ENCODE assay signal across 1 cellular context in genomic region chr1:36155560-36156328, GRCh38.
A peak's percentile ranks its signal among the peaks of the same experiment; 100 is the strongest.
TF ChIP-seq lines count a peak whose summit lies in the region.

Gene MAP7D1, plus strand, starts transcription at chr1:36156160. Its CDS starts 258 bp downstream, at chr1:36156418.

TF ChIP-seq in K562, 482 proteins besides CTCF, POLR2A, EP300 and RAD21 (continued from another document and continues in another):
- no peak for TF ChIP-seq PREB (CRISPR knock-in tag; IDR thresholded peaks at IDR 0.05)
- no peak for TF ChIP-seq ELK3 (CRISPR knock-in tag; IDR thresholded peaks at IDR 0.05)
- TF ChIP-seq MCM3 (IDR thresholded peaks at IDR 0.05): no peak
- no peak for TF ChIP-seq PRPF4 (IDR thresholded peaks at IDR 0.05; ENCODE audit: insufficient read depth, low read depth, low read length, poor library complexity, severe bottlenecking)
- TF ChIP-seq STAT5A (IDR thresholded peaks at IDR 0.05; ENCODE audit: borderline replicate concordance, low read length): no peak
- TF ChIP-seq SIRT6 (IDR thresholded peaks at IDR 0.05; ENCODE audit: low read depth, low read length): no peak
- TF ChIP-seq ZNF408 (CRISPR knock-in tag; IDR thresholded peaks at IDR 0.05; ENCODE audit: low read depth): no peak
- TF ChIP-seq NFIC (IDR thresholded peaks at IDR 0.05): no peak
- no peak for TF ChIP-seq ZNF184 (CRISPR knock-in tag; IDR thresholded peaks at IDR 0.05)
- TF ChIP-seq SOX6 (IDR thresholded peaks at IDR 0.05): no peak
- TF ChIP-seq FOXJ2 (tag; IDR thresholded peaks at IDR 0.05): no peak
- no peak for TF ChIP-seq SREBF2 (CRISPR knock-in tag; IDR thresholded peaks at IDR 0.05)
- TF ChIP-seq CC2D1A (IDR thresholded peaks at IDR 0.05): no peak
- no peak for TF ChIP-seq ZFP91 (CRISPR knock-in tag; IDR thresholded peaks at IDR 0.05)
- no peak for TF ChIP-seq SP2 (IDR thresholded peaks at IDR 0.05; ENCODE audit: extremely low read depth, low read depth, low read length, poor library complexity, severe bottlenecking)
- TF ChIP-seq PHF21A (IDR thresholded peaks at IDR 0.05; ENCODE audit: borderline replicate concordance, low read depth): 0 out of 2 replicates have a peak, but pooled peaks have one; percentile 57
- TF ChIP-seq ZNF175 (CRISPR knock-in tag; IDR thresholded peaks at IDR 0.05; ENCODE audit: low read depth): no peak
- peak; percentile 32 for TF ChIP-seq CHD1 (IDR thresholded peaks at IDR 0.05; ENCODE audit: low read length)
- TF ChIP-seq USF2 (CRISPR knock-in tag; IDR thresholded peaks at IDR 0.05): no peak
- no peak for TF ChIP-seq NEUROD1 (IDR thresholded peaks at IDR 0.05; ENCODE audit: borderline replicate concordance, low read depth, low read length, partially characterized antibody)
- no peak for TF ChIP-seq MTF1 (CRISPR knock-in tag; IDR thresholded peaks at IDR 0.05; ENCODE audit: borderline replicate concordance)
- TF ChIP-seq POLR2B (IDR thresholded peaks at IDR 0.05; ENCODE audit: low read depth, partially characterized antibody): peak; percentile 88
- no peak for TF ChIP-seq ELF1 (tag; IDR thresholded peaks at IDR 0.05)
- no peak for TF ChIP-seq ZNF699 (CRISPR knock-in tag; IDR thresholded peaks at IDR 0.05; ENCODE audit: insufficient replicate concordance)
- TF ChIP-seq NFE2L1 (tag; IDR thresholded peaks at IDR 0.05; ENCODE audit: borderline replicate concordance, low read depth): no peak
- TF ChIP-seq GTF2F1 (IDR thresholded peaks at IDR 0.05; ENCODE audit: low read depth, low read length): no peak
- no peak for TF ChIP-seq SETDB1 (IDR thresholded peaks at IDR 0.05; ENCODE audit: low read length)
- no peak for TF ChIP-seq ID3 (CRISPR knock-in tag; IDR thresholded peaks at IDR 0.05)
- TF ChIP-seq ID3 (tag; IDR thresholded peaks at IDR 0.05): no peak; the same call in 1 of the 2 replicates
- TF ChIP-seq CHD4 (IDR thresholded peaks at IDR 0.05; ENCODE audit: insufficient read depth, insufficient replicate concordance, low read depth, low read length, poor library complexity, severe bottlenecking): no peak
- TF ChIP-seq ZHX1 (conservative IDR thresholded peaks at IDR 0.05; ENCODE audit: low read length): no peak
- TF ChIP-seq VEZF1 (CRISPR knock-in tag; IDR thresholded peaks at IDR 0.05): peak; percentile 94
- 0 out of 2 replicates have a peak, but pooled peaks have one; percentile 28 for TF ChIP-seq GTF2A2 (tag; IDR thresholded peaks at IDR 0.05)
- no peak for TF ChIP-seq TARDBP (IDR thresholded peaks at IDR 0.05)
- TF ChIP-seq RFX5 (IDR thresholded peaks at IDR 0.05; ENCODE audit: low read depth, low read length): no peak
- no peak for TF ChIP-seq MEF2D (tag; conservative IDR thresholded peaks at IDR 0.05; ENCODE audit: low read depth)
- TF ChIP-seq POLR2AphosphoS5 (IDR thresholded peaks at IDR 0.05; ENCODE audit: control insufficient read depth, insufficient read depth, low read depth, low read length): peak; percentile 77
- TF ChIP-seq ETV6 (IDR thresholded peaks at IDR 0.05; ENCODE audit: borderline replicate concordance in 1 of 2, low read depth in 2 of 2, low read length in 1 of 2): no peak
- no peak; the same call in 1 of the 2 replicates for TF ChIP-seq ETV6 (CRISPR knock-in tag; IDR thresholded peaks at IDR 0.05; ENCODE audit: borderline replicate concordance)
- peak; percentile 36 for TF ChIP-seq ZBTB17 (CRISPR knock-in tag; IDR thresholded peaks at IDR 0.05)
- no peak for TF ChIP-seq ZFP1 (CRISPR knock-in tag; IDR thresholded peaks at IDR 0.05)
- no peak for TF ChIP-seq ZNF140 (CRISPR knock-in tag; IDR thresholded peaks at IDR 0.05)
- TF ChIP-seq OTX1 (CRISPR knock-in tag; IDR thresholded peaks at IDR 0.05): peak; percentile 59; the same call in 1 of the 2 replicates
- TF ChIP-seq ZNF354B (CRISPR knock-in tag; IDR thresholded peaks at IDR 0.05): no peak
- no peak for TF ChIP-seq KAT8 (IDR thresholded peaks at IDR 0.05; ENCODE audit: low read depth)
- TF ChIP-seq BRF1 (IDR thresholded peaks at IDR 0.05; ENCODE audit: borderline replicate concordance, extremely low read depth, insufficient read length): no peak
- no peak for TF ChIP-seq ZBTB34 (CRISPR knock-in tag; IDR thresholded peaks at IDR 0.05)
- TF ChIP-seq ZNF655 (CRISPR knock-in tag; IDR thresholded peaks at IDR 0.05): no peak
- no peak; a peak in 1 of 6 replicates for TF ChIP-seq ZBTB11 (CRISPR knock-in tag; IDR thresholded peaks at IDR 0.05)
- TF ChIP-seq GMEB1 (CRISPR knock-in tag; IDR thresholded peaks at IDR 0.05): peak; percentile 49; the same call in 1 of the 2 replicates
